In genomic region chr12:51626115-51626514, GRCh38 we compare ENCODE assay signal across 29 cellular contexts.
"Had no signal": no experiment of that assay in that cellular context is flagged by ENCODE, and none has a peak within 500 bp of the region (broad histone marks: within the 10 kb centered on the region; RNA-seq: fewer than 3 reads in every experiment).

No MANE protein-coding gene starts in this region.

- H3K4me3 Mint-ChIP-seq: activated CD4-positive, alpha-beta memory T cell treated with anti-CD3 and anti-CD28 coated beads for 36 hours; activated CD4-positive, alpha-beta T cell treated with anti-CD3 and anti-CD28 coated beads for 36 hours; activated CD4-positive, alpha-beta T cell treated with anti-CD3 and anti-CD28 coated beads, Interleukin-2, amount 10 ng/mL, durations not matched to agents 24 days and 14 days; activated CD8-positive, alpha-beta memory T cell treated with anti-CD3 and anti-CD28 coated beads, Interleukin-2, amount 10 ng/mL, durations not matched to agents 7 days and 5 days; activated CD8-positive, alpha-beta T cell treated with anti-CD3 and anti-CD28 coated beads, Interleukin-2, amount 10 ng/mL, durations not matched to agents 7 days and 5 days; activated naive CD4-positive, alpha-beta T cell treated with anti-CD3 and anti-CD28 coated beads for 36 hours; activated naive CD4-positive, alpha-beta T cell treated with anti-CD3 and anti-CD28 coated beads, Interleukin-2, amount 50 U/mL, for 24 hours; activated naive CD8-positive, alpha-beta T cell treated with anti-CD3 and anti-CD28 coated beads, Interleukin-2, amount 10 ng/mL, durations not matched to agents 7 days and 5 days; activated T-helper 1 cell treated with anti-CD3 and anti-CD28 coated beads, Interleukin-12 subunit alpha, Interleukin-12 subunit beta, Interleukin-2, Interleukin-4 antibody, amounts not matched to agents 30 ng/mL and 10 ng/mL and 1 ng/mL, durations not matched to agents 14 hours and 24 hours and 36 hours; central memory CD8-positive, alpha-beta T cell; dendritic cell treated with granulocyte-macrophage colony-stimulating factor and Interleukin-4, amounts not matched to agents 40 ng/mL and 50 ng/mL, for 4 days; endodermal cell had no signal

- H3K4me3 ChIP-seq: ascending aorta, coronary artery, dorsolateral prefrontal cortex, gastrocnemius medialis had no signal

- FAIRE-seq: bronchial epithelial cell had no signal

- H3K4me1 ChIP-seq: ascending aorta, gastrocnemius medialis had no signal

- DNase-seq: activated CD4-positive, alpha-beta memory T cell treated with anti-CD3 and anti-CD28 coated beads for 36 hours; activated CD4-positive, alpha-beta T cell treated with anti-CD3 and anti-CD28 coated beads for 36 hours; activated CD4-positive, alpha-beta T cell treated with anti-CD3 and anti-CD28 coated beads, Interleukin-2, amount 10 ng/mL, durations not matched to agents 24 days and 14 days; activated CD4-positive, CD25-positive, alpha-beta regulatory T cell; activated CD4-positive, CD25-positive, alpha-beta regulatory T cell treated with anti-CD3 and anti-CD28 coated beads, Interleukin-2, amount 50 U/mL, for 72 hours; activated CD8-positive, alpha-beta memory T cell treated with anti-CD3 and anti-CD28 coated beads, Interleukin-2, amount 10 ng/mL, durations not matched to agents 7 days and 5 days; activated CD8-positive, alpha-beta memory T cell treated with anti-CD3 and anti-CD28 coated beads, Interleukin-2, amount 50 U/mL, for 4 hours; activated CD8-positive, alpha-beta T cell treated with anti-CD3 and anti-CD28 coated beads, Interleukin-2, amount 10 ng/mL, durations not matched to agents 7 days and 5 days; activated effector memory CD4-positive, alpha-beta T cell treated with anti-CD3 and anti-CD28 coated beads, Interleukin-2, amount 50 U/mL, for 16 hours; activated naive CD4-positive, alpha-beta T cell treated with anti-CD3 and anti-CD28 coated beads for 36 hours; activated naive CD8-positive, alpha-beta T cell treated with anti-CD3 and anti-CD28 coated beads, Interleukin-2, amount 10 ng/mL, durations not matched to agents 7 days and 5 days; activated T-cell treated with anti-CD3 and anti-CD28 coated beads, Interleukin-2, amount 50 U/mL, for 1 hour; activated T-cell treated with anti-CD3 and anti-CD28 coated beads, Interleukin-2, amount 50 U/mL, for 48 hours; brain microvascular endothelial cell; dorsolateral prefrontal cortex; effector memory CD4-positive, alpha-beta T cell; endodermal cell; foreskin fibroblast; gastrocnemius medialis; T-helper 2 cell had no signal

- H3K36me3 ChIP-seq: ascending aorta, brain microvascular endothelial cell, gastrocnemius medialis had no signal

- H3K36me3 Mint-ChIP-seq: activated CD4-positive, alpha-beta memory T cell treated with anti-CD3 and anti-CD28 coated beads for 36 hours; activated CD8-positive, alpha-beta memory T cell treated with anti-CD3 and anti-CD28 coated beads, Interleukin-2, amount 10 ng/mL, durations not matched to agents 7 days and 5 days; activated naive CD4-positive, alpha-beta T cell treated with anti-CD3 and anti-CD28 coated beads, Interleukin-2, amount 50 U/mL, for 24 hours; activated naive CD8-positive, alpha-beta T cell treated with anti-CD3 and anti-CD28 coated beads, Interleukin-2, amount 10 ng/mL, durations not matched to agents 7 days and 5 days had no signal

- H3K4me1 Mint-ChIP-seq: activated CD4-positive, alpha-beta T cell treated with anti-CD3 and anti-CD28 coated beads for 36 hours; activated CD4-positive, alpha-beta T cell treated with anti-CD3 and anti-CD28 coated beads, Interleukin-2, amount 10 ng/mL, durations not matched to agents 24 days and 14 days; activated CD8-positive, alpha-beta memory T cell treated with anti-CD3 and anti-CD28 coated beads, Interleukin-2, amount 10 ng/mL, durations not matched to agents 7 days and 5 days; activated naive CD4-positive, alpha-beta T cell treated with anti-CD3 and anti-CD28 coated beads, Interleukin-2, amount 50 U/mL, for 24 hours; activated naive CD8-positive, alpha-beta T cell treated with anti-CD3 and anti-CD28 coated beads, Interleukin-2, amount 10 ng/mL, durations not matched to agents 7 days and 5 days; central memory CD8-positive, alpha-beta T cell had no signal

- H3K27ac Mint-ChIP-seq: activated CD4-positive, alpha-beta memory T cell treated with anti-CD3 and anti-CD28 coated beads for 36 hours; activated CD4-positive, alpha-beta T cell treated with anti-CD3 and anti-CD28 coated beads for 36 hours; activated CD4-positive, alpha-beta T cell treated with anti-CD3 and anti-CD28 coated beads, Interleukin-2, amount 10 ng/mL, durations not matched to agents 24 days and 14 days; activated CD8-positive, alpha-beta memory T cell treated with anti-CD3 and anti-CD28 coated beads, Interleukin-2, amount 10 ng/mL, durations not matched to agents 7 days and 5 days; activated CD8-positive, alpha-beta T cell treated with anti-CD3 and anti-CD28 coated beads, Interleukin-2, amount 10 ng/mL, durations not matched to agents 7 days and 5 days; activated naive CD4-positive, alpha-beta T cell treated with anti-CD3 and anti-CD28 coated beads for 36 hours; activated naive CD4-positive, alpha-beta T cell treated with anti-CD3 and anti-CD28 coated beads, Interleukin-2, amount 50 U/mL, for 24 hours; activated naive CD8-positive, alpha-beta T cell treated with anti-CD3 and anti-CD28 coated beads, Interleukin-2, amount 10 ng/mL, durations not matched to agents 7 days and 5 days; activated T-helper 1 cell treated with anti-CD3 and anti-CD28 coated beads, Interleukin-12 subunit alpha, Interleukin-12 subunit beta, Interleukin-2, Interleukin-4 antibody, amounts not matched to agents 30 ng/mL and 10 ng/mL and 1 ng/mL, durations not matched to agents 14 hours and 24 hours and 36 hours; activated T-helper 2 cell treated with anti-CD3 and anti-CD28 coated beads, Interferon-gamma antibody, Interleukin-2, Interleukin-4, amounts not matched to agents 10 μg/mL and 5 μg/mL and 100 μg/mL, durations not matched to agents 14 hours and 24 hours and 36 hours; dendritic cell treated with granulocyte-macrophage colony-stimulating factor and Interleukin-4, amounts not matched to agents 40 ng/mL and 50 ng/mL, for 4 days; endodermal cell had no signal

- ATAC-seq: activated CD4-positive, alpha-beta T cell treated with anti-CD3 and anti-CD28 coated beads for 36 hours; activated CD8-positive, alpha-beta memory T cell treated with anti-CD3 and anti-CD28 coated beads, Interleukin-2, amount 10 ng/mL, durations not matched to agents 7 days and 5 days; activated CD8-positive, alpha-beta T cell treated with anti-CD3 and anti-CD28 coated beads, Interleukin-2, amount 10 ng/mL, durations not matched to agents 7 days and 5 days; esophagus mucosa; gastrocnemius medialis had no signal

- H3K27me3 ChIP-seq: ascending aorta, brain microvascular endothelial cell, dorsolateral prefrontal cortex, gastrocnemius medialis had no signal

- H3K27ac ChIP-seq: ascending aorta, brain microvascular endothelial cell, coronary artery, dorsolateral prefrontal cortex, gastrocnemius medialis had no signal

- H3K9me3 Mint-ChIP-seq: activated CD4-positive, alpha-beta memory T cell treated with anti-CD3 and anti-CD28 coated beads for 36 hours; activated CD4-positive, alpha-beta T cell treated with anti-CD3 and anti-CD28 coated beads, Interleukin-2, amount 10 ng/mL, durations not matched to agents 24 days and 14 days; activated naive CD4-positive, alpha-beta T cell treated with anti-CD3 and anti-CD28 coated beads for 36 hours; activated naive CD4-positive, alpha-beta T cell treated with anti-CD3 and anti-CD28 coated beads, Interleukin-2, amount 50 U/mL, for 24 hours; activated naive CD8-positive, alpha-beta T cell treated with anti-CD3 and anti-CD28 coated beads, Interleukin-2, amount 10 ng/mL, durations not matched to agents 7 days and 5 days; activated T-helper 1 cell treated with anti-CD3 and anti-CD28 coated beads, Interleukin-12 subunit alpha, Interleukin-12 subunit beta, Interleukin-2, Interleukin-4 antibody, amounts not matched to agents 30 ng/mL and 10 ng/mL and 1 ng/mL, durations not matched to agents 14 hours and 24 hours and 36 hours; activated T-helper 2 cell treated with anti-CD3 and anti-CD28 coated beads, Interferon-gamma antibody, Interleukin-2, Interleukin-4, amounts not matched to agents 10 μg/mL and 5 μg/mL and 100 μg/mL, durations not matched to agents 14 hours and 24 hours and 36 hours; central memory CD8-positive, alpha-beta T cell; dendritic cell treated with granulocyte-macrophage colony-stimulating factor and Interleukin-4, amounts not matched to agents 40 ng/mL and 50 ng/mL, for 4 days; endodermal cell had no signal

- H3K9me3 ChIP-seq: ascending aorta, gastrocnemius medialis had no signal
